In genomic region chr3:10198226-10198625, GRCh38 we compare ENCODE assay signal across 15 cellular contexts. TPM values are rescaled to one million over a fixed set of nuclear protein-coding genes. Genes with fewer than 3 reads are reported as not detected.
A peak's percentile ranks its signal among the peaks of the same experiment; 100 is the strongest.
DNase-seq lines count a peak whose midpoint lies in the region; ATAC-seq, FAIRE-seq and TF ChIP-seq lines count a peak whose summit lies in the region.
"Had no signal": no experiment of that assay in that cellular context is flagged by ENCODE, and none has a peak within 500 bp of the region (broad histone marks: within the 10 kb centered on the region; RNA-seq: fewer than 3 reads in every experiment).

No MANE protein-coding gene starts in this region.

- H3K27ac ChIP-seq in mesenchymal stem cell (ENCODE audit: low read length, poor library complexity, severe bottlenecking): no peak overlapping the region

- peaks cover 7 to 26% of the 10 kb centered on the region in 2 experiments for H3K36me3 ChIP-seq in mesenchymal stem cell (ENCODE audit: control insufficient read depth in 1 of 2, insufficient read depth in 2 of 2, low read depth in 1 of 2, low read length in 2 of 2)
- H3K36me3 ChIP-seq: pancreas had no signal

- peaks cover 12% of the 10 kb centered on the region for H3K79me1 ChIP-seq in mesenchymal stem cell (replicated peaks; ENCODE audit: low read length, poor library complexity, severe bottlenecking)

- H3K4me1 Mint-ChIP-seq in stimulated activated naive CD8-positive, alpha-beta T cell treated with anti-CD3 and anti-CD28 coated beads, Interleukin-15, Interleukin-2, amounts not matched to agents 100 ng/mL and 50 ng/mL, for 24 hours (ENCODE audit: low read depth): peaks cover 91% of the 10 kb centered on the region
- H3K4me1 Mint-ChIP-seq in endothelial cell (ENCODE audit: unreplicated experiment): no peaks in the 10 kb centered on the region

- H3K18ac ChIP-seq in mesenchymal stem cell (ENCODE audit: low read depth in 1 of 2, low read length in 2 of 2): no peak overlapping the region

- H3K27ac Mint-ChIP-seq in stimulated activated naive CD8-positive, alpha-beta T cell treated with anti-CD3 and anti-CD28 coated beads, Interleukin-15, Interleukin-2, amounts not matched to agents 100 ng/mL and 50 ng/mL, for 24 hours: peak overlapping the region; percentile 96
- peak overlapping the region; percentile 48 to 86 for H3K27ac Mint-ChIP-seq in activated naive CD4-positive, alpha-beta T cell treated with anti-CD3 and anti-CD28 coated beads, Interleukin-2, amount 50 U/mL, for 72 hours
- H3K27ac Mint-ChIP-seq in endothelial cell (ENCODE audit: unreplicated experiment): no peak overlapping the region
- H3K27ac Mint-ChIP-seq: GM23338 had no signal

- H2BK15ac ChIP-seq in mesenchymal stem cell (ENCODE audit: low read depth, poor library complexity, severe bottlenecking): peak overlapping the region; percentile 8

- no peak overlapping the region for H3K4ac ChIP-seq in mesenchymal stem cell (ENCODE audit: low read depth in 1 of 2, low read length in 2 of 2)

- FAIRE-seq in H54 (lab: Jason Lieb, UNC): no peak
- FAIRE-seq: pancreas, TTC549 had no signal

- H3K4me2 ChIP-seq in mesenchymal stem cell (ENCODE audit: low read length, poor library complexity, severe bottlenecking): no peak overlapping the region
- H3K4me2 ChIP-seq: GM23338 had no signal

- no peak for TF ChIP-seq CTCF in endothelial cell (IDR thresholded peaks at IDR 0.05; ENCODE audit: unreplicated experiment)

- peaks cover 9% of the 10 kb centered on the region for H3K36me3 Mint-ChIP-seq in stimulated activated naive CD8-positive, alpha-beta T cell treated with anti-CD3 and anti-CD28 coated beads, Interleukin-15, Interleukin-2, amounts not matched to agents 100 ng/mL and 50 ng/mL, for 24 hours (ENCODE audit: low read depth)
- H3K36me3 Mint-ChIP-seq in activated naive CD4-positive, alpha-beta T cell treated with anti-CD3 and anti-CD28 coated beads, Interleukin-2, amount 50 U/mL, for 72 hours: peaks cover 5 to 9% of the 10 kb centered on the region in 2 donors
- peaks cover 6% of the 10 kb centered on the region for H3K36me3 Mint-ChIP-seq in endothelial cell (ENCODE audit: low read depth, unreplicated experiment)

- H3K4me3 ChIP-seq in mesenchymal stem cell (ENCODE audit: insufficient read depth in 1 of 2, low read depth in 1 of 2, low read length in 2 of 2): no peak overlapping the region
- H3K4me3 ChIP-seq: coronary artery, gastroesophageal sphincter, GM23338, left ventricle myocardium inferior, pancreas had no signal

- no peaks in the 10 kb centered on the region for H3K27me3 Mint-ChIP-seq in stimulated activated naive CD8-positive, alpha-beta T cell treated with anti-CD3 and anti-CD28 coated beads, Interleukin-15, Interleukin-2, amounts not matched to agents 100 ng/mL and 50 ng/mL, for 24 hours
- H3K27me3 Mint-ChIP-seq in endothelial cell (ENCODE audit: unreplicated experiment): peaks cover 5% of the 10 kb centered on the region

- H3K23ac ChIP-seq in mesenchymal stem cell (ENCODE audit: low read length in 2 of 2): no peak overlapping the region

- no peak overlapping the region for H2BK5ac ChIP-seq in mesenchymal stem cell (ENCODE audit: low read depth, low read length, poor library complexity, severe bottlenecking)

- peak overlapping the region; percentile 61 for H3K9ac ChIP-seq in mesenchymal stem cell (ENCODE audit: low read length)

- no peak overlapping the region for H2BK12ac ChIP-seq in mesenchymal stem cell (ENCODE audit: low read length in 2 of 2)

- WGBS in mesenchymal stem cell: 90% methylated on average over 3 of the region's 4 CpGs

- no peak for ATAC-seq in stimulated activated naive CD8-positive, alpha-beta T cell treated with anti-CD3 and anti-CD28 coated beads, Interleukin-15, Interleukin-2, amounts not matched to agents 100 U/mL and 50 U/mL, for 24 hours
- ATAC-seq in activated naive CD4-positive, alpha-beta T cell treated with anti-CD3 and anti-CD28 coated beads, Interleukin-2, amount 50 U/mL, for 72 hours: no peak
- ATAC-seq: gastroesophageal sphincter had no signal

- no peak overlapping the region for H4K91ac ChIP-seq in mesenchymal stem cell (ENCODE audit: low read length)

- no peak for TF ChIP-seq POLR2A in H54 (IDR thresholded peaks at IDR 0.05; ENCODE audit: low read depth, low read length)

- H2AFZ ChIP-seq in mesenchymal stem cell (ENCODE audit: low read depth, low read length): no peak overlapping the region
- H2AFZ ChIP-seq: GM23338 had no signal

- H3K27me3 ChIP-seq in mesenchymal stem cell (ENCODE audit: control insufficient read depth in 1 of 2, insufficient read depth in 1 of 2, low read length in 2 of 2): no peaks in the 10 kb centered on the region
- H3K27me3 ChIP-seq: gastroesophageal sphincter, pancreas had no signal

- H3K4me1 ChIP-seq in mesenchymal stem cell (ENCODE audit: control insufficient read depth, insufficient read depth, low read depth, low read length): peaks cover 37% of the 10 kb centered on the region

- no peaks in the 10 kb centered on the region for H3K9me3 ChIP-seq in mesenchymal stem cell (ENCODE audit: control insufficient read depth, low read length)
- H3K9me3 ChIP-seq: gastroesophageal sphincter, left ventricle myocardium inferior, pancreas had no signal

- no peak overlapping the region for H2BK120ac ChIP-seq in mesenchymal stem cell (ENCODE audit: low read depth, low read length)

- no peak overlapping the region for H4K8ac ChIP-seq in mesenchymal stem cell (ENCODE audit: low read length)

- peak overlapping the region; percentile 30 for H3K4me3 Mint-ChIP-seq in stimulated activated naive CD8-positive, alpha-beta T cell treated with anti-CD3 and anti-CD28 coated beads, Interleukin-15, Interleukin-2, amounts not matched to agents 100 ng/mL and 50 ng/mL, for 24 hours
- H3K4me3 Mint-ChIP-seq in endothelial cell (ENCODE audit: unreplicated experiment): no peak overlapping the region
- H3K4me3 Mint-ChIP-seq: GM23338 had no signal

- no peak overlapping the region for H2AK5ac ChIP-seq in mesenchymal stem cell (ENCODE audit: low read length, severe bottlenecking)

- no peak overlapping the region for H3K14ac ChIP-seq in mesenchymal stem cell (ENCODE audit: low read length in 2 of 2)

- no peaks in the 10 kb centered on the region for H3K9me3 Mint-ChIP-seq in stimulated activated naive CD8-positive, alpha-beta T cell treated with anti-CD3 and anti-CD28 coated beads, Interleukin-15, Interleukin-2, amounts not matched to agents 100 ng/mL and 50 ng/mL, for 24 hours
- no peaks in the 10 kb centered on the region for H3K9me3 Mint-ChIP-seq in activated naive CD4-positive, alpha-beta T cell treated with anti-CD3 and anti-CD28 coated beads, Interleukin-2, amount 50 U/mL, for 72 hours
- no peaks in the 10 kb centered on the region for H3K9me3 Mint-ChIP-seq in endothelial cell (ENCODE audit: unreplicated experiment)
- H3K9me3 Mint-ChIP-seq: GM23338 had no signal

- no peak for DNase-seq in stimulated activated naive CD8-positive, alpha-beta T cell treated with anti-CD3 and anti-CD28 coated beads, Interleukin-15, Interleukin-2, amounts not matched to agents 100 U/mL and 50 U/mL, for 24 hours
- no peak for DNase-seq in activated naive CD4-positive, alpha-beta T cell treated with anti-CD3 and anti-CD28 coated beads, Interleukin-2, amount 50 U/mL, for 72 hours (ENCODE audit: low spot score in 2 of 2)
- no peak for DNase-seq in mesenchymal stem cell
- DNase-seq in endothelial cell (ENCODE audit: low spot score): no peak
- no peak for DNase-seq in H54 (ENCODE audit: insufficient read length, low spot score)
- DNase-seq in NCI-H2081 treated with DMSO at 0.1 percent for 48 hours (lab: John Stamatoyannopoulos, UW): no peak
- DNase-seq in stimulated activated naive CD4-positive, alpha-beta T cell treated with Interleukin-2 at 50 U/mL for 16 hours (lab: John Stamatoyannopoulos, UW): no peak
- DNase-seq: left ventricle myocardium inferior, NCI-H2029 treated with DMSO at 0.1 percent for 48 hours, pancreas had no signal

RNA-seq across cellular contexts. Expression of gene IRAK2, which starts 33.5 kb away (rescaled TPM):
- 1 to 10 TPM; 4.3 to 5.4 TPM for total RNA-seq in activated naive CD4-positive, alpha-beta T cell treated with anti-CD3 and anti-CD28 coated beads, Interleukin-2, amount 50 U/mL, for 72 hours
- 2.6 TPM for polyA plus RNA-seq in mesenchymal stem cell (2013, experiment 1 of 2)
- 2.4 TPM for polyA plus RNA-seq in mesenchymal stem cell (2013, experiment 2 of 2)
- total RNA-seq in endothelial cell (ENCODE audit: unreplicated experiment): 1.1 TPM

RNA-seq across cellular contexts. Expression of gene TATDN2, which starts 50.0 kb away (rescaled TPM):
- 10 to 100 TPM; 40.8 to 56.3 TPM for total RNA-seq in activated naive CD4-positive, alpha-beta T cell treated with anti-CD3 and anti-CD28 coated beads, Interleukin-2, amount 50 U/mL, for 72 hours
- 17.8 TPM for polyA plus RNA-seq in mesenchymal stem cell (2013, experiment 1 of 2)
- polyA plus RNA-seq in mesenchymal stem cell (2013, experiment 2 of 2): 17.5 TPM
- total RNA-seq in endothelial cell (ENCODE audit: unreplicated experiment): 41.2 TPM

RNA-seq across cellular contexts. Expression of gene VHL, which starts 56.6 kb away (rescaled TPM):
- total RNA-seq in activated naive CD4-positive, alpha-beta T cell treated with anti-CD3 and anti-CD28 coated beads, Interleukin-2, amount 50 U/mL, for 72 hours: 10 to 100 TPM; 53.3 to 58.7 TPM
- 24.4 TPM for polyA plus RNA-seq in mesenchymal stem cell (2013, experiment 1 of 2)
- 25.7 TPM for polyA plus RNA-seq in mesenchymal stem cell (2013, experiment 2 of 2)
- total RNA-seq in endothelial cell (ENCODE audit: unreplicated experiment): 66.3 TPM
